Comparison of ENCODE assay signal across 25 cellular contexts in the genomic region with DNA sequence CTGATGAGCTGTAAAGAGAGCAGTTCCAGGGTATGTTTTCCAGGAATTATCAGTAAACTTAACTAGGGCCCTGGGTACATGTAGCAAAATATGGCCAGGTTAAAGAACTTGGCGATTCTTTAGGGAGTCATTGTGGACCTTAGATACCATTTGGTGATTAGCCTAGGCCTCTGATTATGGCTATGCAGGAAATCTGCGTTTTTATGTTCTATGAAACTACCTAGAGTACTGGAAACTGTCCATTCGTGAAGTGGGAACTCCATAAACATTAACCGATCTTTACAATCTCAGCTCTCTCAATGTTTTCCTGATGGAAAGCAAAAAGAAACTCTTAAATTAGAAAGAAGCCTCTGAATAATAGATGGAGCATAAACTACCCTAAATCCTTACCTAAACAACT.
DNase-seq lines count a peak whose midpoint lies in the region; ATAC-seq and TF ChIP-seq lines count a peak whose summit lies in the region.
"Had no signal": no experiment of that assay in that cellular context is flagged by ENCODE, and none has a peak within 500 bp of the region (broad histone marks: within the 10 kb centered on the region; RNA-seq: fewer than 3 reads in every experiment).

No MANE protein-coding gene starts in this region.

- H2BK20ac ChIP-seq in IMR-90 (ENCODE audit: low read depth, low read length): no peak overlapping the region

- H3K9ac ChIP-seq in IMR-90 (ENCODE audit: low read depth, low read length): no peak overlapping the region
- no peak overlapping the region for H3K9ac ChIP-seq in mesenchymal stem cell (ENCODE audit: low read length)
- H3K9ac ChIP-seq: BLaER1 treated with 17β-estradiol and CSF1 and Interleukin-3, amounts not matched to agents 10 nM and 100 nM had no signal

- H3K4me1 ChIP-seq in IMR-90 (ENCODE audit: control insufficient read depth, insufficient read depth, low read length) (peaks cover 15% of the 10 kb centered on the region), mesenchymal stem cell (ENCODE audit: control insufficient read depth, insufficient read depth, low read depth, low read length) (peaks cover 2% of the 10 kb centered on the region), stomach (peaks cover 0 to 23% (median 11%) of the 10 kb centered on the region in 4 donors)
- H3K4me1 ChIP-seq: BLaER1 treated with 17β-estradiol and CSF1 and Interleukin-3, amounts not matched to agents 10 nM and 100 nM had no signal

- no peak overlapping the region for H2BK12ac ChIP-seq in mesenchymal stem cell (ENCODE audit: low read length in 2 of 2)

- H3K9me3 Mint-ChIP-seq in endothelial cell (ENCODE audit: unreplicated experiment): no peaks in the 10 kb centered on the region
- H3K9me3 Mint-ChIP-seq in activated T-cell treated with anti-CD3 and anti-CD28 coated beads, Interleukin-2, amount 50 U/mL, for 4 hours: no peaks in the 10 kb centered on the region
- H3K9me3 Mint-ChIP-seq: CD4-positive, alpha-beta T cell; GM23338; H9; HFFc6 had no signal

- no peak overlapping the region for H2BK120ac ChIP-seq in IMR-90 (ENCODE audit: low read depth, low read length)
- no peak overlapping the region for H2BK120ac ChIP-seq in mesenchymal stem cell (ENCODE audit: low read depth, low read length)

- no peak for DNase-seq in IMR-90
- no peak for DNase-seq in endothelial cell (ENCODE audit: low spot score)
- DNase-seq in mesenchymal stem cell: no peak
- no peak for DNase-seq in stomach
- no peak for DNase-seq in activated gamma-delta T cell treated with Interleukin-2 at 50 U/mL for 16 hours
- no peak for DNase-seq in activated T-cell treated with anti-CD3 and anti-CD28 coated beads, Interleukin-2, amount 50 U/mL, for 4 hours
- DNase-seq: AML-193; CD4-positive, alpha-beta T cell; H9; HFFc6; KBM-7; MV-4-11; NCI-H1105; NCI-H1436 treated with DMSO at 0.1 percent for 48 hours; NCI-H187 treated with DMSO at 0.1 percent for 48 hours; NCI-H446; NCI-H524 treated with DMSO at 0.1 percent for 48 hours; NCI-H774; NK-92 treated with Interleukin-12 subunit alpha and Interleukin-12 subunit beta, amount 100 ng/mL, for 24 hours; PC-3; SHP77 had no signal

- H3K4me3 Mint-ChIP-seq in endothelial cell (ENCODE audit: unreplicated experiment): no peak overlapping the region
- no peak overlapping the region for H3K4me3 Mint-ChIP-seq in activated T-cell treated with anti-CD3 and anti-CD28 coated beads, Interleukin-2, amount 50 U/mL, for 4 hours
- H3K4me3 Mint-ChIP-seq: CD4-positive, alpha-beta T cell; GM23338; H9 had no signal

- no peak for TF ChIP-seq CTCF in IMR-90 (conservative IDR thresholded peaks at IDR 0.05; ENCODE audit: low read depth, low read length)
- no peak for TF ChIP-seq CTCF in endothelial cell (IDR thresholded peaks at IDR 0.05; ENCODE audit: unreplicated experiment)
- no peak for TF ChIP-seq CTCF in stomach (IDR thresholded peaks at IDR 0.05)

- ATAC-seq in IMR-90 (ENCODE audit: low read depth): no peak
- no peak for ATAC-seq in GM21717 (IDR thresholded peaks at IDR 0.05; ENCODE audit: unreplicated experiment)
- ATAC-seq in GM19452 (IDR thresholded peaks at IDR 0.05; ENCODE audit: unreplicated experiment): no peak
- no peak for ATAC-seq in activated T-cell treated with anti-CD3 and anti-CD28 coated beads, Interleukin-2, amount 50 U/mL, for 4 hours
- ATAC-seq: GM23338, PC-3 had no signal

- H3K4me3 ChIP-seq in IMR-90 (ENCODE audit: insufficient read depth, low read depth, low read length) (no peak overlapping the region), mesenchymal stem cell (ENCODE audit: insufficient read depth in 1 of 2, low read depth in 1 of 2, low read length in 2 of 2) (no peak overlapping the region), stomach (no peak overlapping the region)
- H3K4me3 ChIP-seq: BLaER1 treated with 17β-estradiol and CSF1 and Interleukin-3, amounts not matched to agents 10 nM and 100 nM; GM23338 had no signal

- peaks cover 15% of the 10 kb centered on the region for H3K4me1 Mint-ChIP-seq in endothelial cell (ENCODE audit: unreplicated experiment)
- no peaks in the 10 kb centered on the region for H3K4me1 Mint-ChIP-seq in activated T-cell treated with anti-CD3 and anti-CD28 coated beads, Interleukin-2, amount 50 U/mL, for 4 hours (ENCODE audit: low read depth)

- H2AK9ac ChIP-seq in IMR-90 (replicated peaks; ENCODE audit: low read depth, low read length, poor library complexity): no peak overlapping the region

- H4K91ac ChIP-seq in IMR-90 (ENCODE audit: insufficient read depth, low read depth, low read length): no peak overlapping the region
- no peak overlapping the region for H4K91ac ChIP-seq in mesenchymal stem cell (ENCODE audit: low read length)

- CTCF ChIA-PET in IMR-90 (lab: Yijun Ruan, JAX): no interaction called here

- dilution Hi-C loops in IMR-90 (cut with HindIII; ENCODE audit: low sequenced_read_pairs, unreplicated experiment): no loop called here

- no peak overlapping the region for H3K56ac ChIP-seq in IMR-90 (ENCODE audit: extremely low read depth, insufficient read depth, low read length)

- no peak overlapping the region for H4K5ac ChIP-seq in IMR-90 (ENCODE audit: low read depth, low read length)

- H3K9me1 ChIP-seq in IMR-90 (ENCODE audit: insufficient read depth, low read length): peaks cover 7% of the 10 kb centered on the region

- H3K14ac ChIP-seq in IMR-90 (replicated peaks; ENCODE audit: low read depth, low read length): 0 out of 2 replicates have a peak overlapping the region, but pooled peaks have one; percentile 11
- H3K14ac ChIP-seq in mesenchymal stem cell (ENCODE audit: low read length in 2 of 2): no peak overlapping the region

- H3K27ac ChIP-seq in IMR-90 (ENCODE audit: insufficient read depth, low read length) (no peak overlapping the region), mesenchymal stem cell (ENCODE audit: low read length, poor library complexity, severe bottlenecking) (peak overlapping the region; percentile 43), stomach (peak overlapping the region in 3 of 5 donors; percentile 25 to 51 (median 32))
- H3K27ac ChIP-seq: BLaER1 treated with 17β-estradiol and CSF1 and Interleukin-3, amounts not matched to agents 10 nM and 100 nM had no signal

- H3K4ac ChIP-seq in IMR-90 (ENCODE audit: low read depth, low read length): no peak overlapping the region
- H3K4ac ChIP-seq in mesenchymal stem cell (ENCODE audit: low read depth in 1 of 2, low read length in 2 of 2): no peak overlapping the region

- H3K36me3 ChIP-seq in IMR-90 (ENCODE audit: control insufficient read depth, insufficient read depth, low read length) (peaks cover 10% of the 10 kb centered on the region), mesenchymal stem cell (ENCODE audit: control insufficient read depth in 1 of 2, insufficient read depth in 2 of 2, low read depth in 1 of 2, low read length in 2 of 2) (peaks cover 3 to 67% of the 10 kb centered on the region in 2 experiments), stomach (peaks cover 0 to 27% (median 18%) of the 10 kb centered on the region in 4 donors)

- H3K79me1 ChIP-seq in IMR-90 (ENCODE audit: low read depth in 1 of 2, low read length in 2 of 2) (peaks cover 29 to 58% of the 10 kb centered on the region in 2 experiments), mesenchymal stem cell (replicated peaks; ENCODE audit: low read length, poor library complexity, severe bottlenecking) (peaks cover 12% of the 10 kb centered on the region)

- H3K9me3 ChIP-seq in IMR-90 (ENCODE audit: control insufficient read depth, insufficient read depth, low read length): no peaks in the 10 kb centered on the region
- H3K9me3 ChIP-seq in mesenchymal stem cell (ENCODE audit: control insufficient read depth, low read length): no peaks in the 10 kb centered on the region
- no peaks in the 10 kb centered on the region for H3K9me3 ChIP-seq in stomach
- H3K9me3 ChIP-seq: BLaER1 treated with 17β-estradiol and CSF1 and Interleukin-3, amounts not matched to agents 10 nM and 100 nM had no signal

- no TSS peak for BruUV-seq in IMR-90 (replicated peaks; lab: Mats Ljungman, UMichigan)

- H3K4me2 ChIP-seq in IMR-90 (ENCODE audit: low read depth, low read length) (no peak overlapping the region), mesenchymal stem cell (ENCODE audit: low read length, poor library complexity, severe bottlenecking) (no peak overlapping the region)
- H3K4me2 ChIP-seq: BLaER1 treated with 17β-estradiol and CSF1 and Interleukin-3, amounts not matched to agents 10 nM and 100 nM; GM23338 had no signal

- POLR2A ChIA-PET in IMR-90 (lab: Charles Lee; ENCODE audit: unreplicated experiment): no interaction called here

- H2AK5ac ChIP-seq in IMR-90 (ENCODE audit: low read depth, low read length) (no peak overlapping the region), mesenchymal stem cell (ENCODE audit: low read length, severe bottlenecking) (peak overlapping the region; percentile 69)

- H2BK15ac ChIP-seq in IMR-90 (ENCODE audit: low read depth, low read length) (no peak overlapping the region), mesenchymal stem cell (ENCODE audit: low read depth, poor library complexity, severe bottlenecking) (no peak overlapping the region)

- TF ChIP-seq EP300 in stomach (IDR thresholded peaks at IDR 0.05): no peak

- H4K8ac ChIP-seq in IMR-90 (ENCODE audit: low read depth in 2 of 2, low read length in 2 of 2) (no peak overlapping the region), mesenchymal stem cell (ENCODE audit: low read length) (no peak overlapping the region)

- H3K27me3 ChIP-seq in IMR-90 (ENCODE audit: control insufficient read depth, insufficient read depth, low read length) (no peaks in the 10 kb centered on the region), mesenchymal stem cell (ENCODE audit: control insufficient read depth in 1 of 2, insufficient read depth in 1 of 2, low read length in 2 of 2) (no peaks in the 10 kb centered on the region), stomach (no peaks in the 10 kb centered on the region)
- H3K27me3 ChIP-seq: BLaER1 treated with 17β-estradiol and CSF1 and Interleukin-3, amounts not matched to agents 10 nM and 100 nM had no signal

- H3K23ac ChIP-seq in IMR-90 (ENCODE audit: low read depth, low read length) (no peak overlapping the region; the same call in 1 of the 2 replicates), mesenchymal stem cell (ENCODE audit: low read length in 2 of 2) (no peak overlapping the region)

- in situ Hi-C loops in IMR-90 (cut with MboI; ENCODE audit: low sequenced_read_pairs): no loop called here

- TF ChIP-seq POLR2A in IMR-90 (IDR thresholded peaks at IDR 0.05; ENCODE audit: low read depth, low read length) (no peak), stomach (IDR thresholded peaks at IDR 0.05) (no peak)

- H3K27ac Mint-ChIP-seq in endothelial cell (ENCODE audit: unreplicated experiment): peak overlapping the region; percentile 78
- H3K27ac Mint-ChIP-seq: CD4-positive, alpha-beta T cell; GM23338 had no signal

- H2BK5ac ChIP-seq in IMR-90 (ENCODE audit: low read depth, low read length, poor library complexity, severe bottlenecking) (no peak overlapping the region), mesenchymal stem cell (ENCODE audit: low read depth, low read length, poor library complexity, severe bottlenecking) (no peak overlapping the region)

- H4K20me1 ChIP-seq in IMR-90 (ENCODE audit: insufficient read depth, low read length): peaks cover 2% of the 10 kb centered on the region; the same call in 1 of the 2 replicates

- H3K36me3 Mint-ChIP-seq in endothelial cell (ENCODE audit: low read depth, unreplicated experiment): peaks cover 17% of the 10 kb centered on the region
- no peaks in the 10 kb centered on the region for H3K36me3 Mint-ChIP-seq in activated T-cell treated with anti-CD3 and anti-CD28 coated beads, Interleukin-2, amount 50 U/mL, for 4 hours (ENCODE audit: insufficient read depth)

- H3K18ac ChIP-seq in IMR-90 (ENCODE audit: low read depth, low read length): no peak overlapping the region
- no peak overlapping the region for H3K18ac ChIP-seq in mesenchymal stem cell (ENCODE audit: low read depth in 1 of 2, low read length in 2 of 2)

- no peaks in the 10 kb centered on the region for H3K27me3 Mint-ChIP-seq in endothelial cell (ENCODE audit: unreplicated experiment)
- H3K27me3 Mint-ChIP-seq in activated T-cell treated with anti-CD3 and anti-CD28 coated beads, Interleukin-2, amount 50 U/mL, for 4 hours (ENCODE audit: low read depth): peaks cover 6% of the 10 kb centered on the region
- H3K27me3 Mint-ChIP-seq: CD4-positive, alpha-beta T cell had no signal

- no CpG with 5 or more reads among the region's 4 CpGs for WGBS in IMR-90 (ENCODE audit: extremely low coverage in 2 of 2, insufficient read length in 1 of 2), 2 experiments
- 99% methylated on average over 4 of the region's 4 CpGs for WGBS in mesenchymal stem cell
- 16 to 50% (median 30%) methylated on average over 4 of the region's 4 CpGs for WGBS in stomach, 5 donors

- TF ChIP-seq RAD21 in IMR-90 (IDR thresholded peaks at IDR 0.05; ENCODE audit: low read length): no peak

- intact Hi-C loops in IMR-90 (cut with micrococcal nuclease): no loop called here
- intact Hi-C loops in stomach (cut with DNase I; ENCODE audit: low total_unique reads): no loop called here

- H2AFZ ChIP-seq in IMR-90 (replicated peaks; ENCODE audit: low read length, poor library complexity) (no peak overlapping the region), mesenchymal stem cell (ENCODE audit: low read depth, low read length) (no peak overlapping the region)
- H2AFZ ChIP-seq: GM23338 had no signal
